Comparison of ENCODE assay signal across 1 cellular context in genomic region chr2:73285162-73285739, GRCh38.
TF ChIP-seq lines count a peak whose summit lies in the region.

No MANE protein-coding gene starts in this region.

TF ChIP-seq in GM12878, 131 proteins besides CTCF, POLR2A, EP300 and RAD21 (continued from another document):
- TF ChIP-seq ATF3 (IDR thresholded peaks at IDR 0.05; ENCODE audit: borderline replicate concordance, extremely low read depth, low read depth, low read length) (no peak), RAD51 (IDR thresholded peaks at IDR 0.05) (peak; percentile 37; the same call in 1 of the 2 replicates), POLR2AphosphoS5 (IDR thresholded peaks at IDR 0.05; ENCODE audit: low read length) (peak; percentile 44), BHLHE40 (IDR thresholded peaks at IDR 0.05; ENCODE audit: borderline replicate concordance in 1 of 2, low read depth in 2 of 2, low read length in 1 of 2) (peak; percentile 56 to 73; a peak in 2 of 4 replicates), EED (IDR thresholded peaks at IDR 0.05; ENCODE audit: low read depth) (0 out of 2 replicates have a peak, but pooled peaks have one; percentile 43), ZBTB40 (IDR thresholded peaks at IDR 0.05; ENCODE audit: borderline replicate concordance) (no peak), IKZF1 (conservative IDR thresholded peaks at IDR 0.05) (no peak), EZH2 (IDR thresholded peaks at IDR 0.05; ENCODE audit: borderline replicate concordance, control insufficient read depth, low read depth, low read length) (no peak), RUNX3 (IDR thresholded peaks at IDR 0.05; ENCODE audit: low read length) (peak; percentile 69), MYC (IDR thresholded peaks at IDR 0.05; ENCODE audit: insufficient read depth, insufficient read length, insufficient replicate concordance, low read length, severe bottlenecking) (peak; percentile 66), RELA (IDR thresholded peaks at IDR 0.05; ENCODE audit: borderline replicate concordance, partially characterized antibody) (no peak), SMARCA5 (IDR thresholded peaks at IDR 0.05) (0 out of 2 replicates have a peak, but pooled peaks have one; percentile 1), MXI1 (IDR thresholded peaks at IDR 0.05; ENCODE audit: low read depth, low read length) (peak; percentile 79), HDGF (IDR thresholded peaks at IDR 0.05) (0 out of 2 replicates have a peak, but pooled peaks have one; percentile 36), LARP7 (IDR thresholded peaks at IDR 0.05) (peak; percentile 8; the same call in 1 of the 2 replicates), NR2F1 (conservative IDR thresholded peaks at IDR 0.05) (peak; percentile 3; the same call in 1 of the 2 replicates)
